15 cellular contexts compared by ENCODE assay signal in genomic region chr4:74930166-74930565, GRCh38. TPM values are rescaled to one million over a fixed set of nuclear protein-coding genes. Genes with fewer than 3 reads are reported as not detected.
DNase-seq lines count a peak whose midpoint lies in the region; ATAC-seq, FAIRE-seq and TF ChIP-seq lines count a peak whose summit lies in the region.
"Had no signal": no experiment of that assay in that cellular context is flagged by ENCODE, and none has a peak within 500 bp of the region (broad histone marks: within the 10 kb centered on the region; RNA-seq: fewer than 3 reads in every experiment).

No MANE protein-coding gene starts in this region.

- peaks cover 0 to 3% of the 10 kb centered on the region in 2 experiments; a peak in 2 of 4 replicates for H3K27me3 ChIP-seq in GM12878 (replicated peaks in 1 of 2; ENCODE audit: control insufficient read depth in 2 of 2, insufficient read depth in 2 of 2, low read length in 1 of 2)

- no TSS peak for BruUV-seq in GM12878 (replicated peaks; lab: Mats Ljungman, UMichigan)

- DNase-seq in GM12878 (ENCODE audit: low read depth, low spot score), result no peak
- DNase-seq in substantia nigra (lab: John Stamatoyannopoulos, UW), result no peak
- DNase-seq in NCI-H774 (lab: John Stamatoyannopoulos, UW), result no peak
- DNase-seq in HT-29 (ENCODE audit: low spot score), result no peak
- DNase-seq in GOT3 (lab: John Stamatoyannopoulos, UW), result no peak
- DNase-seq: amygdala; CD4-positive, alpha-beta memory T cell; foreskin melanocyte; left colon; WERI-Rb-1 had no signal

- no peak overlapping the region for H3K27ac ChIP-seq in GM12878 (ENCODE audit: control insufficient read depth, insufficient read depth)
- no peak overlapping the region for H3K27ac ChIP-seq in substantia nigra (ENCODE audit: low read depth, low read length, poor library complexity, severe bottlenecking)
- H3K27ac ChIP-seq: KMS-11, WERI-Rb-1 had no signal

- POLR2A ChIA-PET in GM12878 (lab: Charles Lee), result no interaction called here

- H3K4me1 ChIP-seq in GM12878 (ENCODE audit: control insufficient read depth, insufficient read depth, low read length), result peaks cover 10% of the 10 kb centered on the region

- H3K4me2 ChIP-seq in GM12878 (ENCODE audit: control insufficient read depth, insufficient read depth), result peak overlapping the region; percentile 13; the same call in 1 of the 2 replicates
- H3K4me2 ChIP-seq: KMS-11 had no signal

- 0% methylated on average over 4 of the region's 4 CpGs for WGBS in GM12878 (ENCODE audit: insufficient coverage, insufficient replicate concordance, low lambda C conversion rate, missing lambda C conversion rate)

- ATAC-seq in GM18861 (IDR thresholded peaks at IDR 0.05; ENCODE audit: unreplicated experiment), result peak; percentile 45
- ATAC-seq in GM21619 (IDR thresholded peaks at IDR 0.05; ENCODE audit: unreplicated experiment), result peak; percentile 37
- peak; percentile 42 for ATAC-seq in HG03432 (IDR thresholded peaks at IDR 0.05; ENCODE audit: unreplicated experiment)
- ATAC-seq in GM12878, result peak; percentile 42
- ATAC-seq: left colon had no signal

- no peak overlapping the region for H3K9ac ChIP-seq in GM12878 (ENCODE audit: control insufficient read depth, insufficient read depth, low read length)
- H3K9ac ChIP-seq: KMS-11 had no signal

- no peaks in the 10 kb centered on the region for H3K9me3 ChIP-seq in GM12878 (replicated peaks; ENCODE audit: control insufficient read depth, insufficient read depth, low read length)

- SMC1A ChIA-PET in GM12878 (lab: Charles Lee; ENCODE audit: uncharacterized antibody, unreplicated experiment), result interaction anchor here (0.8 to 2.4 kb wide), 5 partner anchors 11 to 359 kb away, joined by 4 to 9 read pairs (median 4); no protein-coding TSS in a partner anchor

- no peaks in the 10 kb centered on the region for H4K20me1 ChIP-seq in GM12878 (ENCODE audit: control insufficient read depth, insufficient read depth)

- in situ Hi-C loops in GM12878 (cut with MboI), result loop anchor here (5.0 kb wide), 1 partner anchor 357 kb away; no protein-coding TSS in a partner anchor

- H3K4me3 ChIP-seq in GM12878, result no peak overlapping the region

- peak; percentile 85 for FAIRE-seq in GM12878 (lab: Jason Lieb, UNC)

- CTCF ChIA-PET in GM12878 (lab: Yijun Ruan, JAX), result interaction anchor here (0.6 to 5.5 kb wide), 4 partner anchors 10 to 359 kb away, joined by 3 to 56 read pairs (median 22); no protein-coding TSS in a partner anchor

- no peak for TF ChIP-seq RAD21 in GM12878 (IDR thresholded peaks at IDR 0.05; ENCODE audit: insufficient read depth, low read depth, low read length)

- RAD21 ChIA-PET in GM12878 (lab: Charles Lee; ENCODE audit: unreplicated experiment), result interaction anchor here (0.6 to 2.8 kb wide), 2 partner anchors 56 to 360 kb away, joined by 3 to 10 read pairs; no protein-coding TSS in a partner anchor

- H3K79me2 ChIP-seq in GM12878 (ENCODE audit: control insufficient read depth, insufficient read depth, low read length), result peaks cover 6% of the 10 kb centered on the region

- no peak overlapping the region for H2AFZ ChIP-seq in GM12878 (ENCODE audit: control insufficient read depth, low read depth, low read length)

- TF ChIP-seq CTCF in GM12878 (IDR thresholded peaks at IDR 0.05 in 2 of 3, conservative IDR thresholded peaks at IDR 0.05 in 1 of 3; ENCODE audit: control insufficient read depth in 2 of 3, extremely low read depth in 1 of 3, insufficient read depth in 1 of 3, low read depth in 3 of 3, low read length in 3 of 3), result no peak

- no peaks in the 10 kb centered on the region for H3K36me3 ChIP-seq in GM12878 (ENCODE audit: control insufficient read depth in 2 of 2, insufficient read depth in 2 of 2, low read length in 1 of 2)
- H3K36me3 ChIP-seq: WERI-Rb-1 had no signal

- TF ChIP-seq EP300 in GM12878 (IDR thresholded peaks at IDR 0.05; ENCODE audit: borderline replicate concordance in 1 of 2, control insufficient read depth in 1 of 2, low read depth in 2 of 2, low read length in 2 of 2), result peak in 1 of 2 experiments; percentile 80; a peak in 1 of 4 replicates

- TF ChIP-seq POLR2A in GM12878 (IDR thresholded peaks at IDR 0.05; ENCODE audit: low read depth, low read length), result no peak

- intact Hi-C loops in GM12878 (cut with micrococcal nuclease; ENCODE audit: unreplicated experiment), result loop anchor here (1.0 to 5.0 kb wide), 5 partner anchors 56 to 562 kb away; no protein-coding TSS in a partner anchor

TF ChIP-seq in GM12878, 131 proteins besides CTCF, POLR2A, EP300 and RAD21 (continues in another document):
- TF ChIP-seq ASH2L (IDR thresholded peaks at IDR 0.05; ENCODE audit: borderline replicate concordance, low read depth) (no peak), KAT2A (conservative IDR thresholded peaks at IDR 0.05; ENCODE audit: control insufficient read depth, low read depth, low read length) (no peak), ZBTB11 (CRISPR knock-in tag; IDR thresholded peaks at IDR 0.05) (no peak), ZBTB40 (IDR thresholded peaks at IDR 0.05; ENCODE audit: borderline replicate concordance) (no peak), BHLHE40 (IDR thresholded peaks at IDR 0.05; ENCODE audit: borderline replicate concordance in 1 of 2, low read depth in 2 of 2, low read length in 1 of 2) (no peak), BACH1 (IDR thresholded peaks at IDR 0.05; ENCODE audit: borderline replicate concordance) (peak; percentile 31; the same call in 1 of the 2 replicates), CBFB (IDR thresholded peaks at IDR 0.05; ENCODE audit: low read depth) (no peak)

RNA-seq across cellular contexts. Expression of gene PARM1, which starts 2.8 kb away (rescaled TPM):
- 13.5 and 16.1 TPM in 2 replicates for total RNA-seq in GM12878 (2013; cell fraction: nucleolus; rRNA removed)
- 56.2 and 59.2 TPM in 2 replicates for total RNA-seq in GM12878 (2014; rRNA removed)
- total RNA-seq in GM12878 (2014; rRNA removed; fragmentation: Illumina TruSeq; extraction: Trizol), result 41.4 and 42.2 TPM in 2 replicates
- total RNA-seq in GM12878 (2021), result 41.4 and 43.2 TPM in 2 replicates
- polyA plus RNA-seq in GM12878 (2011; ENCODE audit: low read depth), result 7.1 TPM
- 27.0 and 30.3 TPM in 2 replicates for polyA plus RNA-seq in GM12878 (2011; rRNA removed)
- 27.2 and 33.8 TPM in 2 replicates for polyA plus RNA-seq in GM12878 (2011; cell fraction: cytosol; rRNA removed)
- polyA plus RNA-seq in GM12878 (2011; cell fraction: nucleus; rRNA removed), result 28.6 and 28.9 TPM in 2 replicates
- polyA plus RNA-seq in GM12878 (2012), result 8.4 and 10.4 TPM in 2 replicates
- 54.2 and 57.1 TPM in 2 replicates for polyA plus RNA-seq in GM12878 (2014; fragmentation: Illumina TruSeq; extraction: Trizol)
- polyA plus RNA-seq in GM12878 (2014; fragmentation: Nextera tagmentation; extraction: Ambion mirVana), result 10 to 100 TPM; 13.9 to 21.8 TPM
- polyA plus RNA-seq in GM12878 (2014; rRNA removed), result 25.5 and 26.0 TPM in 2 replicates
- polyA plus RNA-seq in GM12878 (2016; fragmentation: Nextera tagmentation; extraction: Ambion mirVana), result 10 to 100 TPM; 41.1 to 41.5 TPM
- polyA minus RNA-seq in GM12878 (2011; rRNA and poly(A)+ RNA removed), result 25.0 and 26.2 TPM in 2 replicates
- polyA minus RNA-seq in GM12878 (2011; cell fraction: cytosol; rRNA and poly(A)+ RNA removed), result 11.6 and 14.0 TPM in 2 replicates
- 13.8 and 20.3 TPM in 2 replicates for polyA minus RNA-seq in GM12878 (2011; cell fraction: nucleus; rRNA and poly(A)+ RNA removed)
- 1.0 and 1.1 TPM in 2 replicates for total RNA-seq in HT-29 (2014; rRNA removed; shearing (Covaris generic))
- total RNA-seq: CD4-positive, alpha-beta memory T cell; dermis microvascular lymphatic vessel endothelial cell had no signal
